In genomic region chr3:47227678-47228077, GRCh38 we compare ENCODE assay signal across 11 cellular contexts. TPM values are rescaled to one million over a fixed set of nuclear protein-coding genes. Genes with fewer than 3 reads are reported as not detected.
DNase-seq lines count a peak whose midpoint lies in the region; ATAC-seq and TF ChIP-seq lines count a peak whose summit lies in the region.
"Had no signal": no experiment of that assay in that cellular context is flagged by ENCODE, and none has a peak within 500 bp of the region (broad histone marks: within the 10 kb centered on the region; RNA-seq: fewer than 3 reads in every experiment).

No MANE protein-coding gene starts in this region.

- H3K9ac ChIP-seq in fibroblast of lung (ENCODE audit: insufficient read depth, low read length), result no peak overlapping the region

- no peak for DNase-seq in activated CD8-positive, alpha-beta T cell treated with anti-CD3 and anti-CD28 coated beads, Interleukin-2, amount 10 ng/mL, durations not matched to agents 7 days and 5 days
- DNase-seq in activated CD8-positive, alpha-beta T cell treated with anti-CD3 and anti-CD28 coated beads for 36 hours, result no peak
- DNase-seq in fibroblast of lung (ENCODE audit: low read depth in 2 of 2) (no peak), upper lobe of left lung (peak in 1 of 2 donors; percentile 26), AG08396 (ENCODE audit: low spot score) (no peak)
- no peak for DNase-seq in activated effector memory CD4-positive, alpha-beta T cell treated with Interleukin-2 at 50 U/mL for 16 hours
- DNase-seq in stimulated activated CD8-positive, alpha-beta memory T cell treated with anti-CD3 and anti-CD28 coated beads, Interleukin-4, amount 100 ng/mL, for 48 hours, result no peak

- POLR2A ChIA-PET in activated CD8-positive, alpha-beta T cell treated with anti-CD3 and anti-CD28 coated beads, Interleukin-2, amount 10 ng/mL, durations not matched to agents 7 days and 5 days (lab: Charles Lee), result no interaction called here
- POLR2A ChIA-PET in activated CD8-positive, alpha-beta T cell treated with anti-CD3 and anti-CD28 coated beads for 36 hours (lab: Charles Lee), result no interaction called here

- no peaks in the 10 kb centered on the region for H3K9me3 Mint-ChIP-seq in activated CD8-positive, alpha-beta T cell treated with anti-CD3 and anti-CD28 coated beads, Interleukin-2, amount 10 ng/mL, durations not matched to agents 7 days and 5 days (ENCODE audit: insufficient read depth)
- H3K9me3 Mint-ChIP-seq in activated CD8-positive, alpha-beta T cell treated with anti-CD3 and anti-CD28 coated beads for 36 hours, result no peaks in the 10 kb centered on the region

- 55 to 62% methylated on average over 7 of the region's 7 CpGs for WGBS in upper lobe of left lung, 2 donors

- no peak overlapping the region for H3K4me3 ChIP-seq in fibroblast of lung (replicated peaks in 1 of 4; ENCODE audit: control extremely low read depth in 1 of 4, insufficient read depth in 1 of 4, low read depth in 3 of 4, low read length in 4 of 4)
- H3K4me3 ChIP-seq in upper lobe of left lung, result peak overlapping the region in 1 of 4 donors; percentile 2
- H3K4me3 ChIP-seq: body of pancreas, hepatocyte, pancreas had no signal

- H3K4me1 Mint-ChIP-seq in activated CD8-positive, alpha-beta T cell treated with anti-CD3 and anti-CD28 coated beads, Interleukin-2, amount 10 ng/mL, durations not matched to agents 7 days and 5 days (ENCODE audit: low read depth), result peaks cover 6% of the 10 kb centered on the region
- H3K4me1 Mint-ChIP-seq in activated CD8-positive, alpha-beta T cell treated with anti-CD3 and anti-CD28 coated beads for 36 hours (ENCODE audit: low read depth), result no peaks in the 10 kb centered on the region

- peak overlapping the region; percentile 65 for H3K27ac Mint-ChIP-seq in activated CD8-positive, alpha-beta T cell treated with anti-CD3 and anti-CD28 coated beads, Interleukin-2, amount 10 ng/mL, durations not matched to agents 7 days and 5 days
- no peak overlapping the region for H3K27ac Mint-ChIP-seq in activated CD8-positive, alpha-beta T cell treated with anti-CD3 and anti-CD28 coated beads for 36 hours

- no peak overlapping the region for H3K4me3 Mint-ChIP-seq in activated CD8-positive, alpha-beta T cell treated with anti-CD3 and anti-CD28 coated beads, Interleukin-2, amount 10 ng/mL, durations not matched to agents 7 days and 5 days
- no peak overlapping the region for H3K4me3 Mint-ChIP-seq in activated CD8-positive, alpha-beta T cell treated with anti-CD3 and anti-CD28 coated beads for 36 hours

- no peak for ATAC-seq in activated CD8-positive, alpha-beta T cell treated with anti-CD3 and anti-CD28 coated beads, Interleukin-2, amount 10 ng/mL, durations not matched to agents 7 days and 5 days
- no peak for ATAC-seq in activated CD8-positive, alpha-beta T cell treated with anti-CD3 and anti-CD28 coated beads for 36 hours
- ATAC-seq in HG03196 (IDR thresholded peaks at IDR 0.05; ENCODE audit: unreplicated experiment) (peak; percentile 49), upper lobe of left lung (ENCODE audit: low FRiP score in 2 of 2) (peak; percentile 57 to 80)
- ATAC-seq: body of pancreas had no signal

- no peak for TF ChIP-seq EP300 in upper lobe of left lung (IDR thresholded peaks at IDR 0.05)

- peak overlapping the region; percentile 1 for H2AFZ ChIP-seq in fibroblast of lung (ENCODE audit: low read length)
- H2AFZ ChIP-seq: hepatocyte had no signal

- H3K9me3 ChIP-seq in fibroblast of lung (ENCODE audit: control insufficient read depth, insufficient read depth, low read depth, low read length) (no peaks in the 10 kb centered on the region), upper lobe of left lung (no peaks in the 10 kb centered on the region)
- H3K9me3 ChIP-seq: body of pancreas, pancreas had no signal

- no peaks in the 10 kb centered on the region for H4K20me1 ChIP-seq in fibroblast of lung (ENCODE audit: control insufficient read depth, extremely low read depth, insufficient read depth, low read length)

- H3K4me1 ChIP-seq in fibroblast of lung (ENCODE audit: control insufficient read depth, extremely low read depth, insufficient read depth, low read length), result no peaks in the 10 kb centered on the region
- peaks cover 3 to 13% (median 9%) of the 10 kb centered on the region in 4 donors for H3K4me1 ChIP-seq in upper lobe of left lung
- H3K4me1 ChIP-seq: body of pancreas, pancreas had no signal

- CTCF ChIA-PET in activated CD8-positive, alpha-beta T cell treated with anti-CD3 and anti-CD28 coated beads, Interleukin-2, amount 10 ng/mL, durations not matched to agents 7 days and 5 days (lab: Charles Lee), result no interaction called here
- CTCF ChIA-PET in activated CD8-positive, alpha-beta T cell treated with anti-CD3 and anti-CD28 coated beads for 36 hours (lab: Charles Lee), result no interaction called here

- H3K27me3 ChIP-seq in fibroblast of lung (ENCODE audit: control insufficient read depth, insufficient read depth, low read length), result no peaks in the 10 kb centered on the region
- H3K27me3 ChIP-seq in upper lobe of left lung, result no peaks in the 10 kb centered on the region
- H3K27me3 ChIP-seq: body of pancreas, hepatocyte, pancreas had no signal

- H3K36me3 ChIP-seq in fibroblast of lung (ENCODE audit: control insufficient read depth, insufficient read depth, low read length) (no peaks in the 10 kb centered on the region), upper lobe of left lung (no peaks in the 10 kb centered on the region)
- H3K36me3 ChIP-seq: pancreas had no signal

- H3K27me3 Mint-ChIP-seq in activated CD8-positive, alpha-beta T cell treated with anti-CD3 and anti-CD28 coated beads, Interleukin-2, amount 10 ng/mL, durations not matched to agents 7 days and 5 days (ENCODE audit: low read depth), result no peaks in the 10 kb centered on the region
- H3K27me3 Mint-ChIP-seq in activated CD8-positive, alpha-beta T cell treated with anti-CD3 and anti-CD28 coated beads for 36 hours, result no peaks in the 10 kb centered on the region

- no peak overlapping the region for H3K27ac ChIP-seq in fibroblast of lung (ENCODE audit: insufficient read depth, low read length)
- H3K27ac ChIP-seq in upper lobe of left lung, result peak overlapping the region; percentile 32 to 61 (median 55)
- H3K27ac ChIP-seq: body of pancreas, hepatocyte, pancreas had no signal

- TF ChIP-seq CTCF in activated CD8-positive, alpha-beta T cell treated with anti-CD3 and anti-CD28 coated beads for 36 hours (IDR thresholded peaks at IDR 0.05), result no peak
- TF ChIP-seq CTCF in fibroblast of lung (conservative IDR thresholded peaks at IDR 0.05 in 1 of 2, IDR thresholded peaks at IDR 0.05 in 1 of 2; ENCODE audit: low read depth in 1 of 2, low read length in 2 of 2) (no peak), upper lobe of left lung (IDR thresholded peaks at IDR 0.05) (no peak)

- intact Hi-C loops in activated CD8-positive, alpha-beta T cell treated with anti-CD3 and anti-CD28 coated beads for 36 hours (cut with micrococcal nuclease), result no loop called here

- no peaks in the 10 kb centered on the region for H3K36me3 Mint-ChIP-seq in activated CD8-positive, alpha-beta T cell treated with anti-CD3 and anti-CD28 coated beads, Interleukin-2, amount 10 ng/mL, durations not matched to agents 7 days and 5 days (ENCODE audit: low read depth)
- no peaks in the 10 kb centered on the region for H3K36me3 Mint-ChIP-seq in activated CD8-positive, alpha-beta T cell treated with anti-CD3 and anti-CD28 coated beads for 36 hours (ENCODE audit: low read depth)

- H3K4me2 ChIP-seq in fibroblast of lung (ENCODE audit: extremely low read depth, insufficient read depth, low read length), result no peak overlapping the region
- H3K4me2 ChIP-seq: hepatocyte had no signal

- H3K79me2 ChIP-seq in fibroblast of lung (ENCODE audit: control insufficient read depth, insufficient read depth, low read length), result no peaks in the 10 kb centered on the region
- H3K79me2 ChIP-seq: hepatocyte had no signal

- TF ChIP-seq POLR2A in upper lobe of left lung (IDR thresholded peaks at IDR 0.05), result no peak

RNA-seq across cellular contexts. Expression of gene KIF9, which starts 54.9 kb away (rescaled TPM):
- total RNA-seq in activated CD8-positive, alpha-beta T cell treated with anti-CD3 and anti-CD28 coated beads, Interleukin-2, amount 10 ng/mL, durations not matched to agents 7 days and 5 days, result 1 to 10 TPM; 8.2 to 8.3 TPM
- 1 to 10 TPM; 8.3 to 8.8 TPM for total RNA-seq in activated CD8-positive, alpha-beta T cell treated with anti-CD3 and anti-CD28 coated beads for 36 hours
- total RNA-seq in fibroblast of lung, result 1.8 and 2.8 TPM in 2 replicates
- 3.4 and 4.3 TPM in 2 replicates for polyA plus RNA-seq in fibroblast of lung
- 6.5 and 6.8 TPM in 2 replicates for polyA plus RNA-seq in fibroblast of lung (2012)
- polyA minus RNA-seq in fibroblast of lung (ENCODE audit: low replicate concordance), result 0.75 TPM in 1 of 2 replicates, not detected in the other
- 10 to 100 TPM in 3 of 6 donors, 1 to 10 TPM in 3; 4.7 to 27.0 (median 11.3) TPM for total RNA-seq in upper lobe of left lung

RNA-seq across cellular contexts. Expression of gene KLHL18, which starts 55.1 kb away (rescaled TPM):
- total RNA-seq in activated CD8-positive, alpha-beta T cell treated with anti-CD3 and anti-CD28 coated beads, Interleukin-2, amount 10 ng/mL, durations not matched to agents 7 days and 5 days, result 10 to 100 TPM; 29.8 to 32.5 TPM
- 10 to 100 TPM; 28.8 to 32.6 TPM for total RNA-seq in activated CD8-positive, alpha-beta T cell treated with anti-CD3 and anti-CD28 coated beads for 36 hours
- total RNA-seq in fibroblast of lung (15.2 and 20.1 TPM in 2 replicates), upper lobe of left lung (10 to 100 TPM; 12.6 to 35.5 (median 19.4) TPM)
- polyA plus RNA-seq in fibroblast of lung, result 27.8 and 29.1 TPM in 2 replicates
- 30.7 and 31.1 TPM in 2 replicates for polyA plus RNA-seq in fibroblast of lung (2012)
- 43.9 and 49.1 TPM in 2 replicates for polyA minus RNA-seq in fibroblast of lung (ENCODE audit: low replicate concordance)

Comparison
In these comparisons a context has a peak if more than half of its experiments do, and no peak if none do; other contexts are left out.
1. ATAC-seq: peak in HG03196 (single experiment) and upper lobe of left lung (2 of 2); none in activated CD8-positive, alpha-beta T cell treated with anti-CD3 and anti-CD28 coated beads, Interleukin-2, amount 10 ng/mL, durations not matched to agents 7 days and 5 days (single experiment) and activated CD8-positive, alpha-beta T cell treated with anti-CD3 and anti-CD28 coated beads for 36 hours (single experiment).